17 cellular contexts compared by ENCODE assay signal in genomic region chr18:77140030-77140429, GRCh38. TPM values are rescaled to one million over a fixed set of nuclear protein-coding genes. Genes with fewer than 3 reads are reported as not detected.
A peak's percentile ranks its signal among the peaks of the same experiment; 100 is the strongest.
DNase-seq lines count a peak whose midpoint lies in the region; ATAC-seq, FAIRE-seq and TF ChIP-seq lines count a peak whose summit lies in the region.
"Had no signal": no experiment of that assay in that cellular context is flagged by ENCODE, and none has a peak within 500 bp of the region (broad histone marks: within the 10 kb centered on the region; RNA-seq: fewer than 3 reads in every experiment).

No MANE protein-coding gene starts in this region.

- peaks cover 36% of the 10 kb centered on the region for H3K4me1 Mint-ChIP-seq in stimulated activated naive CD8-positive, alpha-beta T cell treated with anti-CD3 and anti-CD28 coated beads, Interleukin-15, Interleukin-2, amounts not matched to agents 100 ng/mL and 50 ng/mL, for 24 hours (ENCODE audit: low read depth)
- H3K4me1 Mint-ChIP-seq in stimulated activated naive CD8-positive, alpha-beta T cell treated with anti-CD3 and anti-CD28 coated beads, Interleukin-15, amount 100 ng/mL, for 72 hours: peaks cover 25% of the 10 kb centered on the region
- peaks cover 47% of the 10 kb centered on the region for H3K4me1 Mint-ChIP-seq in dendritic cell treated with granulocyte-macrophage colony-stimulating factor and Interleukin-4, amounts not matched to agents 40 ng/mL and 50 ng/mL, for 4 days (ENCODE audit: low read depth)

- H3K27me3 ChIP-seq in OCI-LY3 (ENCODE audit: low read depth, low read length) (no peaks in the 10 kb centered on the region), mesenchymal stem cell (ENCODE audit: control insufficient read depth in 1 of 2, insufficient read depth in 1 of 2, low read length in 2 of 2) (no peaks in the 10 kb centered on the region)
- H3K27me3 ChIP-seq: colonic mucosa had no signal

- no peak for DNase-seq in stimulated activated naive CD8-positive, alpha-beta T cell treated with anti-CD3 and anti-CD28 coated beads, Interleukin-15, amount 100 ng/mL, for 72 hours
- no peak for DNase-seq in NK-92 treated with Interleukin-12 subunit alpha and Interleukin-12 subunit beta, amount 100 ng/mL, for 24 hours (lab: John Stamatoyannopoulos, UW)
- no peak for DNase-seq in frontal cortex (ENCODE audit: low spot score in 2 of 2)
- DNase-seq in mesenchymal stem cell: no peak
- DNase-seq: amygdala, colonic mucosa, foreskin melanocyte, natural killer cell, NCI-H1105 treated with DMSO at 0.1 percent for 48 hours, NCI-H2081 treated with DMSO at 0.1 percent for 48 hours, NCI-H345, NCI-H82, small intestine had no signal

- peaks cover 4% of the 10 kb centered on the region for H3K36me3 ChIP-seq in OCI-LY3 (replicated peaks; ENCODE audit: low read depth, low read length)
- no peaks in the 10 kb centered on the region for H3K36me3 ChIP-seq in mesenchymal stem cell (ENCODE audit: control insufficient read depth in 1 of 2, insufficient read depth in 2 of 2, low read depth in 1 of 2, low read length in 2 of 2)
- H3K36me3 ChIP-seq: colonic mucosa, thoracic aorta had no signal

- H4K91ac ChIP-seq in mesenchymal stem cell (ENCODE audit: low read length): no peak overlapping the region

- intact Hi-C loops in dendritic cell treated with granulocyte-macrophage colony-stimulating factor and Interleukin-4, amounts not matched to agents 40 ng/mL and 50 ng/mL, for 4 days (cut with micrococcal nuclease): no loop called here

- H3K4me1 ChIP-seq in OCI-LY3 (ENCODE audit: low read length) (peaks cover 15% of the 10 kb centered on the region), mesenchymal stem cell (ENCODE audit: control insufficient read depth, insufficient read depth, low read depth, low read length) (peaks cover 5% of the 10 kb centered on the region)
- H3K4me1 ChIP-seq: colonic mucosa had no signal

- H3K14ac ChIP-seq in mesenchymal stem cell (ENCODE audit: low read length in 2 of 2): no peak overlapping the region

- no peak overlapping the region for H3K23ac ChIP-seq in mesenchymal stem cell (ENCODE audit: low read length in 2 of 2)

- H3K4me2 ChIP-seq in OCI-LY3 (ENCODE audit: low read length) (peak overlapping the region; percentile 21), mesenchymal stem cell (ENCODE audit: low read length, poor library complexity, severe bottlenecking) (no peak overlapping the region)

- H2AFZ ChIP-seq in OCI-LY3 (ENCODE audit: low read depth, low read length) (peak overlapping the region; percentile 29), mesenchymal stem cell (ENCODE audit: low read depth, low read length) (no peak overlapping the region)

- no peak for FAIRE-seq in frontal cortex (lab: Jason Lieb, UNC)
- FAIRE-seq: small intestine had no signal

- no peak overlapping the region for H4K8ac ChIP-seq in mesenchymal stem cell (ENCODE audit: low read length)

- peaks cover 21% of the 10 kb centered on the region for H3K9me3 ChIP-seq in OCI-LY3 (ENCODE audit: insufficient read depth, low read length)
- H3K9me3 ChIP-seq in mesenchymal stem cell (ENCODE audit: control insufficient read depth, low read length): peaks cover 10% of the 10 kb centered on the region
- H3K9me3 ChIP-seq: colonic mucosa, thoracic aorta had no signal

- WGBS in mesenchymal stem cell: 92% methylated on average over 5 of the region's 5 CpGs

- H2AK5ac ChIP-seq in mesenchymal stem cell (ENCODE audit: low read length, severe bottlenecking): no peak overlapping the region

- no peak overlapping the region for H3K18ac ChIP-seq in mesenchymal stem cell (ENCODE audit: low read depth in 1 of 2, low read length in 2 of 2)

- no peaks in the 10 kb centered on the region for H3K27me3 Mint-ChIP-seq in stimulated activated naive CD8-positive, alpha-beta T cell treated with anti-CD3 and anti-CD28 coated beads, Interleukin-15, Interleukin-2, amounts not matched to agents 100 ng/mL and 50 ng/mL, for 24 hours
- no peaks in the 10 kb centered on the region for H3K27me3 Mint-ChIP-seq in stimulated activated naive CD8-positive, alpha-beta T cell treated with anti-CD3 and anti-CD28 coated beads, Interleukin-15, amount 100 ng/mL, for 72 hours
- H3K27me3 Mint-ChIP-seq in dendritic cell treated with granulocyte-macrophage colony-stimulating factor and Interleukin-4, amounts not matched to agents 40 ng/mL and 50 ng/mL, for 4 days: peaks cover 1% of the 10 kb centered on the region

- H3K4me3 ChIP-seq in OCI-LY3 (ENCODE audit: low read length) (no peak overlapping the region), mesenchymal stem cell (ENCODE audit: insufficient read depth in 1 of 2, low read depth in 1 of 2, low read length in 2 of 2) (no peak overlapping the region)
- H3K4me3 ChIP-seq: colonic mucosa, thoracic aorta had no signal

- H3K79me2 ChIP-seq in OCI-LY3 (ENCODE audit: low read length): no peaks in the 10 kb centered on the region

- H3K27ac Mint-ChIP-seq in stimulated activated naive CD8-positive, alpha-beta T cell treated with anti-CD3 and anti-CD28 coated beads, Interleukin-15, Interleukin-2, amounts not matched to agents 100 ng/mL and 50 ng/mL, for 24 hours: peak overlapping the region; percentile 1
- peak overlapping the region in 1 of 2 donors; percentile 21 for H3K27ac Mint-ChIP-seq in stimulated activated naive CD8-positive, alpha-beta T cell treated with anti-CD3 and anti-CD28 coated beads, Interleukin-15, amount 100 ng/mL, for 72 hours
- peak overlapping the region; percentile 85 for H3K27ac Mint-ChIP-seq in dendritic cell treated with granulocyte-macrophage colony-stimulating factor and Interleukin-4, amounts not matched to agents 40 ng/mL and 50 ng/mL, for 4 days

- ATAC-seq in stimulated activated naive CD8-positive, alpha-beta T cell treated with anti-CD3 and anti-CD28 coated beads, Interleukin-15, amount 100 ng/mL, for 72 hours: no peak

- no peak overlapping the region for H2BK120ac ChIP-seq in mesenchymal stem cell (ENCODE audit: low read depth, low read length)

- H3K9me3 Mint-ChIP-seq in stimulated activated naive CD8-positive, alpha-beta T cell treated with anti-CD3 and anti-CD28 coated beads, Interleukin-15, Interleukin-2, amounts not matched to agents 100 ng/mL and 50 ng/mL, for 24 hours: peaks cover 20% of the 10 kb centered on the region
- peaks cover 22 to 29% of the 10 kb centered on the region in 2 donors for H3K9me3 Mint-ChIP-seq in stimulated activated naive CD8-positive, alpha-beta T cell treated with anti-CD3 and anti-CD28 coated beads, Interleukin-15, amount 100 ng/mL, for 72 hours
- H3K9me3 Mint-ChIP-seq in dendritic cell treated with granulocyte-macrophage colony-stimulating factor and Interleukin-4, amounts not matched to agents 40 ng/mL and 50 ng/mL, for 4 days: peaks cover 27% of the 10 kb centered on the region
- H3K9me3 Mint-ChIP-seq: natural killer cell had no signal

- H3K4me3 Mint-ChIP-seq in stimulated activated naive CD8-positive, alpha-beta T cell treated with anti-CD3 and anti-CD28 coated beads, Interleukin-15, Interleukin-2, amounts not matched to agents 100 ng/mL and 50 ng/mL, for 24 hours: no peak overlapping the region
- no peak overlapping the region for H3K4me3 Mint-ChIP-seq in stimulated activated naive CD8-positive, alpha-beta T cell treated with anti-CD3 and anti-CD28 coated beads, Interleukin-15, amount 100 ng/mL, for 72 hours
- no peak overlapping the region for H3K4me3 Mint-ChIP-seq in dendritic cell treated with granulocyte-macrophage colony-stimulating factor and Interleukin-4, amounts not matched to agents 40 ng/mL and 50 ng/mL, for 4 days
- H3K4me3 Mint-ChIP-seq: natural killer cell had no signal

- no peak for TF ChIP-seq CTCF in OCI-LY3 (IDR thresholded peaks at IDR 0.05; ENCODE audit: low read depth, low read length)

- no peaks in the 10 kb centered on the region for H3K79me1 ChIP-seq in mesenchymal stem cell (replicated peaks; ENCODE audit: low read length, poor library complexity, severe bottlenecking)

- no peak overlapping the region for H2BK15ac ChIP-seq in mesenchymal stem cell (ENCODE audit: low read depth, poor library complexity, severe bottlenecking)

- no peak overlapping the region for H3K4ac ChIP-seq in mesenchymal stem cell (ENCODE audit: low read depth in 1 of 2, low read length in 2 of 2)

- H3K9ac ChIP-seq in OCI-LY3 (ENCODE audit: low read length): no peak overlapping the region
- no peak overlapping the region for H3K9ac ChIP-seq in mesenchymal stem cell (ENCODE audit: low read length)

- H3K27ac ChIP-seq in OCI-LY3 (ENCODE audit: low read length) (no peak overlapping the region), mesenchymal stem cell (ENCODE audit: low read length, poor library complexity, severe bottlenecking) (no peak overlapping the region)
- H3K27ac ChIP-seq: colonic mucosa, thoracic aorta had no signal

- H2BK12ac ChIP-seq in mesenchymal stem cell (ENCODE audit: low read length in 2 of 2): no peak overlapping the region

- peaks cover 20% of the 10 kb centered on the region for H3K36me3 Mint-ChIP-seq in stimulated activated naive CD8-positive, alpha-beta T cell treated with anti-CD3 and anti-CD28 coated beads, Interleukin-15, Interleukin-2, amounts not matched to agents 100 ng/mL and 50 ng/mL, for 24 hours (ENCODE audit: low read depth)
- H3K36me3 Mint-ChIP-seq in dendritic cell treated with granulocyte-macrophage colony-stimulating factor and Interleukin-4, amounts not matched to agents 40 ng/mL and 50 ng/mL, for 4 days (ENCODE audit: low read depth): peaks cover 25% of the 10 kb centered on the region

- H4K20me1 ChIP-seq in OCI-LY3 (ENCODE audit: insufficient read depth, low read length): no peaks in the 10 kb centered on the region

- H2BK5ac ChIP-seq in mesenchymal stem cell (ENCODE audit: low read depth, low read length, poor library complexity, severe bottlenecking): no peak overlapping the region

RNA-seq across cellular contexts. Expression of gene MBP, which starts 7.4 kb away (rescaled TPM):
- total RNA-seq in frontal cortex: 7.7 TPM
- polyA plus RNA-seq in mesenchymal stem cell (2013, experiment 1 of 2): 7.6 TPM
- 8.8 TPM for polyA plus RNA-seq in mesenchymal stem cell (2013, experiment 2 of 2)
